Comparison of ENCODE assay signal across 18 cellular contexts in the genomic region with DNA sequence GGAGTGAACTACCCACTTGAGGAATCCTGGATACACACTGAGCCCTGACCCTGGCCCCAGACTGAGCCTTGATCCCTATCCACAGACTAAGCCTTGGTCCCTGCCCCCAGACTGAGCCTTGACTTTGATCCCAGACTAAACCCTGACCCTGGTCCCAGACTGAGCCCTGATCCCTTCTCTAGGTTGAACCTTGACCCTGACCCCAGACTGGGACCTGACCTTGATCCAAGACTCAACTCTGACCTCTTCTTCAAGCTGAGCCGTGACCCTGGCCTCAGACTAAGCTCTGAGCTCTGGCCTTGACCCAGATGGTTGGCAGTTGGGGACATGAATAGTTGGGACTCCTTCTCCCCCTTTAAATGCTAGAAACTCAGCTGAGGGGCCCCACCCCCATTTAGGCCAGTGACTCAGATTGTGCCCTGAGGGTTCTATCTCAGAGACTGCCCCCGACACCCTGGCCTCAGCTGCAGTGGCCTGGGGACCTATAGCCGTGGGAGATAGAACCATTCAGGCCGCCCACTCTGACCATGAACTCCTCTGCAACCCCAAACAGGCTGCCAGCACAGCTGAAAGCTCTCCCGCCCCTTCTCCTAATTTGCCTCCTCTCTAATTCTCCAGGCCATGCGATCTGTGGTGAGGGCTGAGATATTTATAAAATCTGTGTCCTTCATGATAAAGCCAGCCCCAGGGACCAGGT.
DNase-seq lines count a peak whose midpoint lies in the region; ATAC-seq, FAIRE-seq and TF ChIP-seq lines count a peak whose summit lies in the region.
"Had no signal": no experiment of that assay in that cellular context is flagged by ENCODE, and none has a peak within 500 bp of the region (broad histone marks: within the 10 kb centered on the region; RNA-seq: fewer than 3 reads in every experiment).

No MANE protein-coding gene starts in this region.

- intact Hi-C loops in HepG2 (cut with micrococcal nuclease; ENCODE audit: unreplicated experiment) = loop anchor here (10.0 kb wide), 1 partner anchor 116 kb away; no protein-coding TSS in a partner anchor
- intact Hi-C loops in right lobe of liver (cut with DNase I) = no loop called here

- H3K27me3 Mint-ChIP-seq in astrocyte (ENCODE audit: low read depth, unreplicated experiment) = peaks cover 28% of the 10 kb centered on the region

- DNase-seq in HepG2 (ENCODE audit: low spot score) (no peak), right lobe of liver (no peak), astrocyte (ENCODE audit: low read depth) (no peak), myocyte (ENCODE audit: low read depth) (peak; percentile 53), NCI-H526 (lab: John Stamatoyannopoulos, UW) (no peak), AML-193 (lab: John Stamatoyannopoulos, UW) (no peak)
- no peak for DNase-seq in stimulated activated CD4-positive, alpha-beta T cell treated with anti-CD3 and anti-CD28 coated beads, Interleukin-4, amount 100 ng/mL, for 24 hours
- DNase-seq: BE2C; CD4-positive, alpha-beta T cell; MM.1S; NCI-H1092 treated with DMSO at 0.1 percent for 48 hours; NCI-H1694 treated with DMSO at 0.1 percent for 48 hours; NCI-H2107; NK-92 treated with Interleukin-12 subunit alpha and Interleukin-12 subunit beta, amount 100 ng/mL, for 24 hours; OCI-M1; SHP77 treated with DMSO at 0.1 percent for 48 hours had no signal

- 23% methylated on average over 6 of the region's 6 CpGs for WGBS in HepG2 (ENCODE audit: low lambda C conversion rate)
- 46% methylated on average over 3 of the region's 6 CpGs for WGBS in right lobe of liver (ENCODE audit: insufficient coverage, low coverage, low lambda C conversion rate, missing lambda C conversion rate)

- H4K20me1 ChIP-seq in HepG2 (ENCODE audit: insufficient read depth, low read length) = no peaks in the 10 kb centered on the region; the same call in 1 of the 2 replicates
- no peaks in the 10 kb centered on the region for H4K20me1 ChIP-seq in astrocyte (ENCODE audit: insufficient read depth, low read length)

- FAIRE-seq in HepG2 (lab: Jason Lieb, UNC) (no peak), astrocyte (lab: Jason Lieb, UNC) (no peak)

- H3K4me3 Mint-ChIP-seq in astrocyte (ENCODE audit: unreplicated experiment) = no peak overlapping the region
- H3K4me3 Mint-ChIP-seq: CD4-positive, alpha-beta T cell had no signal

- TF ChIP-seq POLR2A in HepG2 (IDR thresholded peaks at IDR 0.05; ENCODE audit: insufficient read depth in 1 of 2, low read depth in 2 of 2, low read length in 2 of 2) (no peak), right lobe of liver (IDR thresholded peaks at IDR 0.05) (no peak)

- H3K9me3 ChIP-seq in HepG2 (ENCODE audit: low read length) (no peaks in the 10 kb centered on the region), right lobe of liver (no peaks in the 10 kb centered on the region), astrocyte (ENCODE audit: insufficient read depth, low read depth, low read length) (no peaks in the 10 kb centered on the region)
- H3K9me3 ChIP-seq: BE2C had no signal

- H3K36me3 Mint-ChIP-seq in astrocyte (ENCODE audit: low read depth, unreplicated experiment) = no peaks in the 10 kb centered on the region

- ATAC-seq in HepG2 (no peak), right lobe of liver (no peak), HG03521 (IDR thresholded peaks at IDR 0.05; ENCODE audit: unreplicated experiment) (no peak)

- H3K9ac ChIP-seq in HepG2 (ENCODE audit: insufficient read depth, low read depth, low read length) = no peak overlapping the region
- H3K9ac ChIP-seq in astrocyte (ENCODE audit: low read length) = no peak overlapping the region

- H3K27ac ChIP-seq in HepG2 (ENCODE audit: extremely low read length, insufficient read depth, low read length) (no peak overlapping the region), right lobe of liver (no peak overlapping the region), astrocyte (ENCODE audit: low read depth, low read length) (no peak overlapping the region)
- H3K27ac ChIP-seq: 22Rv1 had no signal

- H3K36me3 ChIP-seq in HepG2 (replicated peaks in 1 of 2; ENCODE audit: control insufficient read depth in 1 of 2, insufficient read depth in 2 of 2, low read length in 2 of 2) (no peaks in the 10 kb centered on the region), right lobe of liver (no peaks in the 10 kb centered on the region), astrocyte (ENCODE audit: insufficient read depth, low read length) (no peaks in the 10 kb centered on the region)
- H3K36me3 ChIP-seq: BE2C had no signal

- peaks cover 5% of the 10 kb centered on the region for H3K4me1 ChIP-seq in HepG2 (ENCODE audit: insufficient read depth, low read length)
- no peaks in the 10 kb centered on the region for H3K4me1 ChIP-seq in right lobe of liver
- no peaks in the 10 kb centered on the region for H3K4me1 ChIP-seq in astrocyte (ENCODE audit: insufficient read depth, low read length)

- H3K4me2 ChIP-seq in HepG2 (ENCODE audit: low read depth, low read length) (no peak overlapping the region), astrocyte (ENCODE audit: low read length) (no peak overlapping the region)

- no TSS peak for BruUV-seq in HepG2 (replicated peaks; lab: Mats Ljungman, UMichigan)

- no peak overlapping the region for H3K4me3 ChIP-seq in HepG2 (replicated peaks in 1 of 3; ENCODE audit: insufficient read depth in 1 of 3, low read depth in 2 of 3, low read length in 3 of 3)
- H3K4me3 ChIP-seq in right lobe of liver = no peak overlapping the region
- H3K4me3 ChIP-seq in astrocyte (ENCODE audit: insufficient read depth, low read depth, low read length) = no peak overlapping the region

- TF ChIP-seq CTCF in HepG2 (CRISPR knock-in tag; IDR thresholded peaks at IDR 0.05) (no peak), right lobe of liver (IDR thresholded peaks at IDR 0.05) (no peak), astrocyte (IDR thresholded peaks at IDR 0.05; ENCODE audit: insufficient read depth, low read depth, low read length) (no peak)

- in situ Hi-C loops in HepG2 (cut with HindIII; ENCODE audit: extremely low pct_ligation_motif_present, low pct_unique_long_range_greater_than_20kb) = no loop called here

- H3K27me3 ChIP-seq in HepG2 (ENCODE audit: control insufficient read depth in 1 of 2, insufficient read depth in 2 of 2, low read length in 2 of 2) = peaks cover 0 to 15% of the 10 kb centered on the region in 2 experiments; a peak in 2 of 5 replicates
- H3K27me3 ChIP-seq in right lobe of liver = no peaks in the 10 kb centered on the region
- H3K27me3 ChIP-seq in astrocyte (ENCODE audit: insufficient read depth, low read length) = peaks cover 5% of the 10 kb centered on the region
- H3K27me3 ChIP-seq: BE2C had no signal

- TF ChIP-seq RAD21 in HepG2 (CRISPR knock-in tag; IDR thresholded peaks at IDR 0.05) = no peak

- TF ChIP-seq EP300 in HepG2 (IDR thresholded peaks at IDR 0.05; ENCODE audit: low read depth in 2 of 2, low read length in 2 of 2) = no peak
- no peak for TF ChIP-seq EP300 in HepG2 (CRISPR knock-in tag; IDR thresholded peaks at IDR 0.05; ENCODE audit: borderline replicate concordance)

- H2AFZ ChIP-seq in HepG2 (ENCODE audit: low read length) (no peak overlapping the region), astrocyte (ENCODE audit: low read depth, low read length) (no peak overlapping the region)

- H3K79me2 ChIP-seq in HepG2 (ENCODE audit: insufficient read depth, low read length) = no peaks in the 10 kb centered on the region
- H3K79me2 ChIP-seq in astrocyte (ENCODE audit: insufficient read depth, low read length) = no peaks in the 10 kb centered on the region

- no peaks in the 10 kb centered on the region for H3K9me3 Mint-ChIP-seq in astrocyte (ENCODE audit: unreplicated experiment)
- H3K9me3 Mint-ChIP-seq: CD4-positive, alpha-beta T cell had no signal

- H3K4me1 Mint-ChIP-seq in astrocyte (ENCODE audit: low read depth, unreplicated experiment) = peaks cover 13% of the 10 kb centered on the region

- peak overlapping the region; percentile 67 for H3K27ac Mint-ChIP-seq in astrocyte (ENCODE audit: unreplicated experiment)
- H3K27ac Mint-ChIP-seq: CD4-positive, alpha-beta T cell had no signal

- POLR2A ChIA-PET in HepG2 (lab: Yijun Ruan, JAX) = no interaction called here

- CTCF ChIA-PET in HepG2 (lab: Yijun Ruan, JAX; ENCODE audit: low intra/inter-chr PET ratio, low total read pairs) = no interaction called here

TF ChIP-seq in HepG2, 621 proteins besides CTCF, POLR2A, EP300 and RAD21 (continues in another document):
- TF ChIP-seq RFX1 (IDR thresholded peaks at IDR 0.05) (no peak), HNF4A (CRISPR knock-in tag; IDR thresholded peaks at IDR 0.05) (peak; percentile 71), NR2C2 (CRISPR knock-in tag; IDR thresholded peaks at IDR 0.05; ENCODE audit: borderline replicate concordance) (peak; percentile 79), NONO (IDR thresholded peaks at IDR 0.05) (no peak), NONO (CRISPR knock-in tag; conservative IDR thresholded peaks at IDR 0.05) (no peak), ZNF251 (CRISPR knock-in tag; IDR thresholded peaks at IDR 0.05) (no peak), SRSF1 (optimal IDR thresholded peaks at IDR 0.05; ENCODE audit: low read depth, low read length) (no peak), NR2F2 (IDR thresholded peaks at IDR 0.05; ENCODE audit: borderline replicate concordance, low read depth) (0 out of 2 replicates have a peak, but pooled peaks have one; percentile 44), ZEB1 (IDR thresholded peaks at IDR 0.05; ENCODE audit: insufficient replicate concordance, low read depth) (no peak), NCOA2 (CRISPR knock-in tag; IDR thresholded peaks at IDR 0.05) (no peak), SALL2 (CRISPR knock-in tag; IDR thresholded peaks at IDR 0.05) (no peak), PPARG (CRISPR knock-in tag; conservative IDR thresholded peaks at IDR 0.05) (no peak), ZNF720 (CRISPR knock-in tag; IDR thresholded peaks at IDR 0.05) (no peak), ATAD3A (CRISPR knock-in tag; IDR thresholded peaks at IDR 0.05) (no peak), KLF9 (CRISPR knock-in tag; IDR thresholded peaks at IDR 0.05; ENCODE audit: low read depth) (no peak), ZMYM2 (CRISPR knock-in tag; IDR thresholded peaks at IDR 0.05) (0 out of 2 replicates have a peak, but pooled peaks have one; percentile 44), RARA (CRISPR knock-in tag; IDR thresholded peaks at IDR 0.05) (peak; percentile 83), TBL1XR1 (IDR thresholded peaks at IDR 0.05; ENCODE audit: borderline replicate concordance, low read length, partially characterized antibody) (peak; percentile 35), SKI (IDR thresholded peaks at IDR 0.05; ENCODE audit: partially characterized antibody) (peak; percentile 89)
